3 cellular contexts compared by ENCODE assay signal in genomic region chr1:115620950-115621349, GRCh38.
A peak's percentile ranks its signal among the peaks of the same experiment; 100 is the strongest.
TF ChIP-seq lines count a peak whose summit lies in the region.

No MANE protein-coding gene starts in this region.

TF ChIP-seq in HepG2, 621 proteins besides CTCF, POLR2A, EP300 and RAD21:
- no peak for TF ChIP-seq ZNF512B (CRISPR knock-in tag; IDR thresholded peaks at IDR 0.05; ENCODE audit: borderline replicate concordance)
- peak; percentile 94 for TF ChIP-seq ZNF317 (CRISPR knock-in tag; IDR thresholded peaks at IDR 0.05)
TF ChIP-seq in HepG2: peak in this region for 1.

TF ChIP-seq in HEK293, 187 proteins besides CTCF, POLR2A, EP300 and RAD21:
- peak; percentile 52 for TF ChIP-seq SETDB1 (IDR thresholded peaks at IDR 0.05; ENCODE audit: insufficient read length, low read length)
- no peak for TF ChIP-seq ZNF157 (tag by site-specific recombination; IDR thresholded peaks at IDR 0.05)
TF ChIP-seq in HEK293: peak in this region for 1.

TF ChIP-seq in WTC11, 78 proteins besides CTCF, POLR2A, EP300 and RAD21:
- TF ChIP-seq RELA (CRISPR knock-in tag; IDR thresholded peaks at IDR 0.05; ENCODE audit: borderline replicate concordance) (no peak), TP53 (CRISPR knock-in tag; IDR thresholded peaks at IDR 0.05) (no peak), ZNF317 (CRISPR knock-in tag; IDR thresholded peaks at IDR 0.05; ENCODE audit: borderline replicate concordance, low read depth) (peak; percentile 92), ZNF138 (CRISPR knock-in tag; conservative IDR thresholded peaks at IDR 0.05) (no peak), ZNF219 (CRISPR knock-in tag; IDR thresholded peaks at IDR 0.05; ENCODE audit: borderline replicate concordance) (no peak)
- TF ChIP-seq, protein P1, sequence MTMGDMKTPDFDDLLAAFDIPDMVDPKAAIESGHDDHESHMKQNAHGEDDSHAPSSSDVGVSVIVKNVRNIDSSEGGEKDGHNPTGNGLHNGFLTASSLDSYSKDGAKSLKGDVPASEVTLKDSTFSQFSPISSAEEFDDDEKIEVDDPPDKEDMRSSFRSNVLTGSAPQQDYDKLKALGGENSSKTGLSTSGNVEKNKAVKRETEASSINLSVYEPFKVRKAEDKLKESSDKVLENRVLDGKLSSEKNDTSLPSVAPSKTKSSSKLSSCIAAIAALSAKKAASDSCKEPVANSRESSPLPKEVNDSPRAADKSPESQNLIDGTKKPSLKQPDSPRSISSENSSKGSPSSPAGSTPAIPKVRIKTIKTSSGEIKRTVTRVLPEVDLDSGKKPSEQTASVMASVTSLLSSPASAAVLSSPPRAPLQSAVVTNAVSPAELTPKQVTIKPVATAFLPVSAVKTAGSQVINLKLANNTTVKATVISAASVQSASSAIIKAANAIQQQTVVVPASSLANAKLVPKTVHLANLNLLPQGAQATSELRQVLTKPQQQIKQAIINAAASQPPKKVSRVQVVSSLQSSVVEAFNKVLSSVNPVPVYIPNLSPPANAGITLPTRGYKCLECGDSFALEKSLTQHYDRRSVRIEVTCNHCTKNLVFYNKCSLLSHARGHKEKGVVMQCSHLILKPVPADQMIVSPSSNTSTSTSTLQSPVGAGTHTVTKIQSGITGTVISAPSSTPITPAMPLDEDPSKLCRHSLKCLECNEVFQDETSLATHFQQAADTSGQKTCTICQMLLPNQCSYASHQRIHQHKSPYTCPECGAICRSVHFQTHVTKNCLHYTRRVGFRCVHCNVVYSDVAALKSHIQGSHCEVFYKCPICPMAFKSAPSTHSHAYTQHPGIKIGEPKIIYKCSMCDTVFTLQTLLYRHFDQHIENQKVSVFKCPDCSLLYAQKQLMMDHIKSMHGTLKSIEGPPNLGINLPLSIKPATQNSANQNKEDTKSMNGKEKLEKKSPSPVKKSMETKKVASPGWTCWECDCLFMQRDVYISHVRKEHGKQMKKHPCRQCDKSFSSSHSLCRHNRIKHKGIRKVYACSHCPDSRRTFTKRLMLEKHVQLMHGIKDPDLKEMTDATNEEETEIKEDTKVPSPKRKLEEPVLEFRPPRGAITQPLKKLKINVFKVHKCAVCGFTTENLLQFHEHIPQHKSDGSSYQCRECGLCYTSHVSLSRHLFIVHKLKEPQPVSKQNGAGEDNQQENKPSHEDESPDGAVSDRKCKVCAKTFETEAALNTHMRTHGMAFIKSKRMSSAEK (CRISPR knock-in tag; IDR thresholded peaks at IDR 0.05; ENCODE audit: borderline replicate concordance): no peak
- TF ChIP-seq, protein P2, sequence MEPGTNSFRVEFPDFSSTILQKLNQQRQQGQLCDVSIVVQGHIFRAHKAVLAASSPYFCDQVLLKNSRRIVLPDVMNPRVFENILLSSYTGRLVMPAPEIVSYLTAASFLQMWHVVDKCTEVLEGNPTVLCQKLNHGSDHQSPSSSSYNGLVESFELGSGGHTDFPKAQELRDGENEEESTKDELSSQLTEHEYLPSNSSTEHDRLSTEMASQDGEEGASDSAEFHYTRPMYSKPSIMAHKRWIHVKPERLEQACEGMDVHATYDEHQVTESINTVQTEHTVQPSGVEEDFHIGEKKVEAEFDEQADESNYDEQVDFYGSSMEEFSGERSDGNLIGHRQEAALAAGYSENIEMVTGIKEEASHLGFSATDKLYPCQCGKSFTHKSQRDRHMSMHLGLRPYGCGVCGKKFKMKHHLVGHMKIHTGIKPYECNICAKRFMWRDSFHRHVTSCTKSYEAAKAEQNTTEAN (CRISPR knock-in tag; IDR thresholded peaks at IDR 0.05): no peak
